ENCODE assay signal across 9 cellular contexts in genomic region chr10:80924063-80924952, GRCh38.
DNase-seq lines count a peak whose midpoint lies in the region; ATAC-seq and TF ChIP-seq lines count a peak whose summit lies in the region.
"Had no signal": no experiment of that assay in that cellular context is flagged by ENCODE, and none has a peak within 500 bp of the region (broad histone marks: within the 10 kb centered on the region; RNA-seq: fewer than 3 reads in every experiment).

No MANE protein-coding gene starts in this region.

- peak; percentile 36 to 63 (median 42) for DNase-seq in NCI-H1417 (lab: John Stamatoyannopoulos, UW)
- no peak for DNase-seq in NCI-H1417 treated with DMSO at 0.1 percent for 48 hours (lab: John Stamatoyannopoulos, UW)
- DNase-seq in activated CD8-positive, alpha-beta T cell treated with anti-CD3 and anti-CD28 coated beads for 36 hours: peak; percentile 35
- DNase-seq in hippocampal formation (lab: John Stamatoyannopoulos, UW): peak; percentile 18 to 29
- DNase-seq in stimulated activated CD4-positive, alpha-beta T cell treated with anti-CD3 and anti-CD28 coated beads, Interleukin-2, amount 100 ng/mL, for 4 hours (ENCODE audit: low read depth): peak; percentile 0
- no peak for DNase-seq in DMS79 (lab: John Stamatoyannopoulos, UW)

- H3K36me3 ChIP-seq in Loucy (ENCODE audit: insufficient read depth, low read length): no peaks in the 10 kb centered on the region
- H3K36me3 ChIP-seq: BLaER1 had no signal

- CTCF ChIA-PET in activated CD8-positive, alpha-beta T cell treated with anti-CD3 and anti-CD28 coated beads for 36 hours (lab: Charles Lee): interaction anchor here (0.6 to 2.6 kb wide), 17 partner anchors 11 to 546 kb away, joined by 3 to 17 read pairs (median 3); no protein-coding TSS in a partner anchor

- H3K27me3 Mint-ChIP-seq in activated CD8-positive, alpha-beta T cell treated with anti-CD3 and anti-CD28 coated beads for 36 hours: peaks cover 2% of the 10 kb centered on the region

- no peak overlapping the region for H3K4me3 ChIP-seq in Loucy (ENCODE audit: low read length, poor library complexity, severe bottlenecking)
- H3K4me3 ChIP-seq: BLaER1 had no signal

- H3K79me2 ChIP-seq in Loucy (ENCODE audit: insufficient read depth, low read length): no peaks in the 10 kb centered on the region

- POLR2A ChIA-PET in activated CD8-positive, alpha-beta T cell treated with anti-CD3 and anti-CD28 coated beads for 36 hours (lab: Charles Lee): no interaction called here

- no peaks in the 10 kb centered on the region for H3K9me3 Mint-ChIP-seq in activated CD8-positive, alpha-beta T cell treated with anti-CD3 and anti-CD28 coated beads for 36 hours

- no peak overlapping the region for H3K9ac ChIP-seq in Loucy (ENCODE audit: low read depth, low read length, poor library complexity, severe bottlenecking)
- H3K9ac ChIP-seq: BLaER1 had no signal

- no peaks in the 10 kb centered on the region for H3K9me2 ChIP-seq in Loucy (replicated peaks; ENCODE audit: low read depth, low read length)

- no peak overlapping the region for H3K4me2 ChIP-seq in Loucy (ENCODE audit: low read depth, low read length, poor library complexity, severe bottlenecking)
- H3K4me2 ChIP-seq: BLaER1 had no signal

- H3K36me3 Mint-ChIP-seq in activated CD8-positive, alpha-beta T cell treated with anti-CD3 and anti-CD28 coated beads for 36 hours (ENCODE audit: low read depth): no peaks in the 10 kb centered on the region

- no peaks in the 10 kb centered on the region for H3K9me3 ChIP-seq in Loucy (ENCODE audit: insufficient read depth, low read depth, low read length)
- H3K9me3 ChIP-seq: BLaER1 had no signal

- no peak overlapping the region for H3K4me3 Mint-ChIP-seq in activated CD8-positive, alpha-beta T cell treated with anti-CD3 and anti-CD28 coated beads for 36 hours

- H3K4me1 ChIP-seq in Loucy (ENCODE audit: insufficient read depth, low read length, poor library complexity, severe bottlenecking): peaks cover 22% of the 10 kb centered on the region

- no peaks in the 10 kb centered on the region for H4K20me1 ChIP-seq in Loucy (ENCODE audit: insufficient read depth, low read length, poor library complexity, severe bottlenecking)
- H4K20me1 ChIP-seq: BLaER1 had no signal

- peak; percentile 98 for TF ChIP-seq CTCF in Loucy (conservative IDR thresholded peaks at IDR 0.05; ENCODE audit: low read length)
- peak; percentile 48 for TF ChIP-seq CTCF in activated CD8-positive, alpha-beta T cell treated with anti-CD3 and anti-CD28 coated beads for 36 hours (IDR thresholded peaks at IDR 0.05)

- no peak overlapping the region; the same call in 1 of the 2 replicates for H2AFZ ChIP-seq in Loucy (ENCODE audit: low read length)

- intact Hi-C loops in activated CD8-positive, alpha-beta T cell treated with anti-CD3 and anti-CD28 coated beads for 36 hours (cut with micrococcal nuclease): loop anchor here (2.0 kb wide), 1 partner anchor 226 kb away; no protein-coding TSS in a partner anchor

- H3K27me3 ChIP-seq in Loucy (ENCODE audit: insufficient read depth, low read length, poor library complexity, severe bottlenecking): no peaks in the 10 kb centered on the region
- H3K27me3 ChIP-seq: BLaER1 had no signal

- ATAC-seq in GM19467 (IDR thresholded peaks at IDR 0.05; ENCODE audit: unreplicated experiment): peak; percentile 54
- no peak for ATAC-seq in activated CD8-positive, alpha-beta T cell treated with anti-CD3 and anti-CD28 coated beads for 36 hours

- H3K27ac Mint-ChIP-seq in activated CD8-positive, alpha-beta T cell treated with anti-CD3 and anti-CD28 coated beads for 36 hours: no peak overlapping the region

- no peaks in the 10 kb centered on the region for H3F3A ChIP-seq in Loucy (ENCODE audit: low read depth)

- no peaks in the 10 kb centered on the region for H3K4me1 Mint-ChIP-seq in activated CD8-positive, alpha-beta T cell treated with anti-CD3 and anti-CD28 coated beads for 36 hours (ENCODE audit: low read depth)

Comparison
In these comparisons a context has a peak if more than half of its experiments do, and no peak if none do; other contexts are left out.
1. DNase-seq: peak in NCI-H1417 (3 of 3), activated CD8-positive, alpha-beta T cell treated with anti-CD3 and anti-CD28 coated beads for 36 hours (single experiment), hippocampal formation (2 of 2) and stimulated activated CD4-positive, alpha-beta T cell treated with anti-CD3 and anti-CD28 coated beads, Interleukin-2, amount 100 ng/mL, for 4 hours (single experiment); none in NCI-H1417 treated with DMSO at 0.1 percent for 48 hours (single experiment) and DMS79 (single experiment).